12 cellular contexts compared by ENCODE assay signal in the genomic region with DNA sequence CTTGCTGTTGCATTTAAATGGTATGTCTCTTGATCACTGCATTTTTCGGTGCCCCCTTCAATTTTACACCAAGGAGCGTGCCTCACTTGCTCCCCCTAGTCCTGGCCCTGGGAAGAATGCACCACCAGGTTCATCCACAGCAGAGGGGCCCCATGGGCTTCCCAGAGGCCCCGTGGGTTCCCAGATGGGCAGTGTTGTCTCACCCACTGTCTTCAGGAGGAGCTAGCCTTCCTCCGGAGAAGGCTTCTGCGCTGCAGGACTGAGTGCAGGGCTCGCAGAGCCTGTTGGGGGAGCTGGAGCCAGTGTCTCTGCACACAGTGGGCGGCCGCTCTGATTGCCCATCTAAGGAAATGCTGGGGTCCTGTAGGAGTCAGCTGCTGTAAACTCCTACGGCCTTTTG. TPM values are rescaled to one million over a fixed set of nuclear protein-coding genes. Genes with fewer than 3 reads are reported as not detected.
DNase-seq lines count a peak whose midpoint lies in the region; ATAC-seq and TF ChIP-seq lines count a peak whose summit lies in the region.
"Had no signal": no experiment of that assay in that cellular context is flagged by ENCODE, and none has a peak within 500 bp of the region (broad histone marks: within the 10 kb centered on the region; RNA-seq: fewer than 3 reads in every experiment).

No MANE protein-coding gene starts in this region.

- H4K20me1 ChIP-seq in OCI-LY7 (ENCODE audit: insufficient read depth, low read length), result no peaks in the 10 kb centered on the region

- no peak overlapping the region for H3K4me2 ChIP-seq in OCI-LY7 (ENCODE audit: low read length)

- intact Hi-C loops in OCI-LY7 (cut with micrococcal nuclease; ENCODE audit: unreplicated experiment), result no loop called here

- H3K27me3 Mint-ChIP-seq in nephron progenitor cell (ENCODE audit: low read depth, poor library complexity), result peaks cover 4% of the 10 kb centered on the region

- in situ Hi-C loops in G401 (cut with HindIII; ENCODE audit: low sequenced_read_pairs), result no loop called here

- no peaks in the 10 kb centered on the region for H3K9me3 Mint-ChIP-seq in nephron progenitor cell

- H3K9me2 ChIP-seq in OCI-LY7 (ENCODE audit: insufficient read depth, low read length), result no peaks in the 10 kb centered on the region

- H3K4me3 Mint-ChIP-seq in nephron progenitor cell, result no peak overlapping the region

- H3K9me3 ChIP-seq in BE2C (no peaks in the 10 kb centered on the region), OCI-LY7 (ENCODE audit: low read length) (no peaks in the 10 kb centered on the region)
- H3K9me3 ChIP-seq: adrenal gland had no signal

- no peak overlapping the region for H3K27ac ChIP-seq in OCI-LY7 (ENCODE audit: low read depth, low read length, poor library complexity, severe bottlenecking)
- H3K27ac ChIP-seq: adrenal gland had no signal

- no peak overlapping the region for H2AFZ ChIP-seq in OCI-LY7 (ENCODE audit: low read length)

- no peak overlapping the region for H3K27ac Mint-ChIP-seq in nephron progenitor cell
- H3K27ac Mint-ChIP-seq: progenitor cell of endocrine pancreas had no signal

- H3K4me1 ChIP-seq in BE2C (peaks cover 12% of the 10 kb centered on the region), OCI-LY7 (ENCODE audit: insufficient read depth, low read length, poor library complexity, severe bottlenecking) (no peaks in the 10 kb centered on the region)
- H3K4me1 ChIP-seq: adrenal gland had no signal

- no peak overlapping the region for H3K4me3 ChIP-seq in BE2C (ENCODE audit: low read depth, low read length)
- H3K4me3 ChIP-seq in OCI-LY7 (ENCODE audit: low read depth, low read length, poor library complexity, severe bottlenecking), result no peak overlapping the region
- H3K4me3 ChIP-seq: adrenal gland had no signal

- no TSS peak for BruUV-seq in OCI-LY7 (replicated peaks; lab: Mats Ljungman, UMichigan)

- peaks cover 15% of the 10 kb centered on the region for H3K4me1 Mint-ChIP-seq in nephron progenitor cell

- H3K27me3 ChIP-seq in BE2C, result no peaks in the 10 kb centered on the region
- H3K27me3 ChIP-seq: adrenal gland had no signal

- POLR2A ChIA-PET in OCI-LY7 (lab: Charles Lee), result no interaction called here

- TF ChIP-seq CTCF in BE2C (IDR thresholded peaks at IDR 0.05; ENCODE audit: low read depth, low read length) (peak; percentile 23; the same call in 1 of the 2 replicates), OCI-LY7 (conservative IDR thresholded peaks at IDR 0.05; ENCODE audit: low read length) (0 out of 2 replicates have a peak, but pooled peaks have one; percentile 25), nephron progenitor cell (IDR thresholded peaks at IDR 0.05) (peak; percentile 42)

- no peaks in the 10 kb centered on the region for H3K36me3 Mint-ChIP-seq in nephron progenitor cell (ENCODE audit: low read depth)

- DNase-seq in BE2C (no peak), OCI-LY7 (ENCODE audit: low spot score) (no peak), globus pallidus (ENCODE audit: low spot score) (peak; percentile 45), nephron progenitor cell (peak; percentile 26), G401 (ENCODE audit: low spot score) (no peak), GM03348 (ENCODE audit: low spot score) (no peak)
- DNase-seq in effector CD8-positive, alpha-beta T cell (lab: John Stamatoyannopoulos, UW), result no peak
- DNase-seq: AML-193, Kasumi-1 had no signal

- H3K79me2 ChIP-seq in OCI-LY7 (ENCODE audit: insufficient read depth, low read depth, low read length), result no peaks in the 10 kb centered on the region

- CTCF ChIA-PET in OCI-LY7 (lab: Charles Lee; ENCODE audit: unreplicated experiment), result no interaction called here

- H3K36me3 ChIP-seq in BE2C (no peaks in the 10 kb centered on the region), OCI-LY7 (ENCODE audit: insufficient read depth, low read length) (no peaks in the 10 kb centered on the region)
- H3K36me3 ChIP-seq: adrenal gland had no signal

- ATAC-seq in GM19463 (IDR thresholded peaks at IDR 0.05; ENCODE audit: unreplicated experiment), result no peak

RNA-seq across cellular contexts. Expression of gene POLR2M, which starts 45.9 kb away (rescaled TPM):
- 43.1 TPM for polyA plus RNA-seq in BE2C (2012; ENCODE audit: insufficient read depth, insufficient read length, low read depth)
- 154 and 264 TPM in 2 replicates for total RNA-seq in OCI-LY7 (2014; rRNA removed; shearing (Covaris generic))
- total RNA-seq in OCI-LY7 (2022), result 71.8 and 77.6 TPM in 2 replicates
- 129 and 277 TPM in 2 replicates for total RNA-seq in G401 (2014; rRNA removed; shearing (Covaris generic))

Comparison
In these comparisons a context has a peak if more than half of its experiments do, and no peak if none do; other contexts are left out.
1. DNase-seq: peak in globus pallidus (single experiment) and nephron progenitor cell (single experiment); none in BE2C (single experiment), OCI-LY7 (single experiment), G401 (single experiment), GM03348 (single experiment) and effector CD8-positive, alpha-beta T cell (single experiment).
2. Peak in every context shown above with its lines, with median percentiles within 50 percentile points of each other: CTCF ChIP-seq.